12 cellular contexts compared by ENCODE assay signal in the genomic region with DNA sequence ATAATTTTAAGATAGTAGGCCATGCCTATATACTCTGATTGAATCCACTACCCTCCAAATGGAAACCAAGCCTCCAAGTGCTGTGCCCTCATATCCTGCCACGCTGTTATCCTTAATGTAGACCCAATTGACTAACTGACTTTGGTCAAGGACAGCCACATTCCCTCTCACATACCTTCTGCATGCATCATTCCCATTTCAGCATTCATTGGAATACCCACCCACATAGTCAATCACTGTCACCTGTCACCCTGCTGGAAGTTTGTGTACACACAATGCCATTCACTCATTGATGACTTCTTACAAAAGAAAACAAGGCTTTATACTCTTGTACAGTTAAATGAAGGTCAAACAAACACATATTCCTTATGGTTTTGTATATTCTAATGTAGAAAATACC.
"Had no signal": no experiment of that assay in that cellular context is flagged by ENCODE, and none has a peak within 500 bp of the region (broad histone marks: within the 10 kb centered on the region; RNA-seq: fewer than 3 reads in every experiment).

No MANE protein-coding gene starts in this region.

- H3K9me3 ChIP-seq: tibial artery, vagina had no signal

- H3K4me1 ChIP-seq: left ventricle myocardium inferior, parathyroid adenoma, tibial artery, vagina had no signal

- H2AFZ ChIP-seq: parathyroid adenoma had no signal

- H3K79me2 ChIP-seq: parathyroid adenoma had no signal

- H3K27ac ChIP-seq: left ventricle myocardium inferior, parathyroid adenoma, tibial artery, vagina had no signal

- DNase-seq: activated CD4-positive, alpha-beta memory T cell treated with anti-CD3 and anti-CD28 coated beads for 36 hours; activated CD4-positive, alpha-beta T cell treated with anti-CD3 and anti-CD28 coated beads for 1 hour; activated gamma-delta T cell treated with Interleukin-2 at 50 U/mL for 16 hours; activated naive CD8-positive, alpha-beta T cell treated with anti-CD3 and anti-CD28 coated beads for 36 hours; activated T-cell treated with anti-CD3 and anti-CD28 coated beads, Interleukin-2, amount 50 U/mL, for 48 hours; anterior cingulate cortex; left ventricle myocardium inferior; small intestine; tibial artery had no signal

- H3K27me3 ChIP-seq: tibial artery, vagina had no signal

- H3K4me3 ChIP-seq: left ventricle myocardium inferior, tibial artery, vagina had no signal

- ATAC-seq: esophagus mucosa had no signal

- H3K9ac ChIP-seq: parathyroid adenoma had no signal

- H3K36me3 ChIP-seq: left ventricle myocardium inferior, tibial artery, vagina had no signal
